In the genomic region with DNA sequence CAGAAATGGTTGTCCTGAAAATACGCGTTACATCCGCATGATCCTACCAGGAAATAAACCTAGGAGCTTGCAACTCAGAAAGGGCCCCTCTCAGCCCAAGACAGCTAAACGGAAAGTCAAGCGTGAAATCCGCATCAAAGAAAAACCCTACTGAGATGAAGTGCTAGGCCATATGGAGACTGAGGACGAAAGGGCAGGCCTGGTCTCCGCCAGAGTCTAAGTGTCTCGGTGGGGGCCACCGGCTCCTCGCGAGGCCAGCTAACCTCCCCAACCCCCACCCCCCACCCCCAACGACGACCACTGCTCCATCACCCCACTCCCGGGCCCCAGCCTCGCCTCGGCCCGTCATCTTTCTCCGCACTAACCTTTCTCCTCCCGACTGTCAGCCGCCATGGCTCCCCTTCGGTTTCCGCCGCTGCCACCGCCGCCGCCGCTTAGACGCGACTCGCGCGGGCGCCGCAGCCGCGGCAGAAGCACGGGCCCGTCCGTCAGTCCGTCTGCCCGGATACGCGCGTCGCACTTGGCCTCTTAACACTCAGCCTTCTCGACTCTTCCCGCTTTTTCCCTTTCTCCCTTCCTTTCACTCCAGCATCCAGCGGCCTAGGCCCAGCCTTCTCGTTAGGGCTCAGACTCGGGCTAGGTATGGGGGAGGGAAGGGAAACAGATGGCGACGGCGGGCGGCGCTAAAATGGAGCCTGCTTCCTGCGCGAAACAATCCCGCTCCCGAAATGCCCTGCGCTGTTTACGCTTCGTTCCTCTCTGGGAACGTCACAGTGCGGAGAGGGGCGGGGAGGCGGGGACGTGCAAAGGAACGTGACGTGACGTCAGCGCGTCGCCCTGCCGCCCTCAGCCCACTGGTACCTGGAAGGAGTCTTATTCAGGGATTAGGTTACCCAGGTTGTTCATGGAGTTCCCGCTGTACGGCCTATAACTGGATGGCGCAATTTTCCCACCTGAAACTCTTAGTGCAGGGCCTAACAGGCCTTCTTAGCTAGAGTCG, we compare ENCODE assay signal across 8 cellular contexts. TPM values are rescaled to one million over a fixed set of nuclear protein-coding genes. Genes with fewer than 3 reads are reported as not detected.
DNase-seq lines count a peak whose midpoint lies in the region; ATAC-seq, FAIRE-seq and TF ChIP-seq lines count a peak whose summit lies in the region.

A gene (minus strand): TSS at position 730 of the 1,000 bp plus-strand sequence. CDS start 337 bp downstream, at position 393.

- no peak within 1 kb of the TSS for H3K23ac ChIP-seq in H1 (ENCODE audit: insufficient read length)

- H3K56ac ChIP-seq in H1 (replicated peaks; ENCODE audit: insufficient read length, low read depth, low read length) = peak within 1 kb of the TSS; percentile 80

- TF ChIP-seq RAD21 in H1 (IDR thresholded peaks at IDR 0.05 in 1 of 2, conservative IDR thresholded peaks at IDR 0.05 in 1 of 2; ENCODE audit: low read depth in 2 of 2, low read length in 2 of 2) = no peak

- peak within 1 kb of the TSS; percentile 100 for H3K27ac Mint-ChIP-seq in memory B cell

- H3K79me2 ChIP-seq in H1 (ENCODE audit: control insufficient read depth in 1 of 2, insufficient read depth in 2 of 2, low read length in 2 of 2) = peaks cover 52 to 56% of the 10 kb centered on the region in 2 experiments

- H4K20me1 ChIP-seq in H1 (replicated peaks in 1 of 2; ENCODE audit: control insufficient read depth in 1 of 2, insufficient read depth in 2 of 2, low read length in 2 of 2) = peaks cover 7 to 8% of the 10 kb centered on the region in 2 experiments

- peak within 1 kb of the TSS; percentile 96 for H3K18ac ChIP-seq in H1 (ENCODE audit: extremely low read depth, low read length)

- no peak for TF ChIP-seq CTCF in H1 (IDR thresholded peaks at IDR 0.05; ENCODE audit: control extremely low read depth in 1 of 3, insufficient read depth in 1 of 3, low read depth in 1 of 3, low read length in 3 of 3)

- peak within 1 kb of the TSS; percentile 89 to 99 (median 97) for H3K9ac ChIP-seq in H1 (replicated peaks in 1 of 4; ENCODE audit: extremely low read depth in 1 of 4, low read depth in 3 of 4, low read length in 3 of 4)

- CTCF ChIA-PET in H1 (lab: Charles Lee; ENCODE audit: partially characterized antibody) = interaction anchor here (0.6 to 1.6 kb wide), 3 partner anchors 19 to 56 kb away, joined by 3 to 5 read pairs (median 4); no protein-coding TSS in a partner anchor

- H2BK20ac ChIP-seq in H1 (ENCODE audit: low read length) = no peak within 1 kb of the TSS

- no peak within 1 kb of the TSS for H2BK15ac ChIP-seq in H1 (ENCODE audit: low read length)

- H3K9me3 ChIP-seq in H1 (ENCODE audit: insufficient read depth in 2 of 2, low read depth in 1 of 2, low read length in 1 of 2) = no peaks in the 10 kb centered on the region

- H3K27me3 ChIP-seq in H1 (replicated peaks in 1 of 4; ENCODE audit: control insufficient read depth in 3 of 4, extremely low read depth in 1 of 4, insufficient read depth in 3 of 4, low read length in 3 of 4) = no peaks in the 10 kb centered on the region

- H2BK120ac ChIP-seq in H1 (replicated peaks; ENCODE audit: low read depth, low read length) = peak within 1 kb of the TSS; percentile 40

- H3K4me1 ChIP-seq in H1 (replicated peaks in 1 of 4; ENCODE audit: control insufficient read depth in 3 of 4, insufficient read depth in 4 of 4, low read length in 3 of 4) = peaks cover 0 to 10% (median 3%) of the 10 kb centered on the region in 4 experiments; a peak in 4 of 7 replicates

- H2AK5ac ChIP-seq in H1 (ENCODE audit: low read depth, low read length) = peak within 1 kb of the TSS; percentile 65; the same call in 1 of the 2 replicates

- H3K14ac ChIP-seq in H1 (ENCODE audit: insufficient read length) = no peak within 1 kb of the TSS

- 2% methylated on average over 56 of the region's 79 CpGs; no CpG with 5 or more reads in 1 of the 2 experiments for whole genome bisulfite sequencing in H1 (ENCODE audit: extremely low coverage in 1 of 2, insufficient coverage in 1 of 2, insufficient read length in 1 of 2, insufficient replicate concordance in 2 of 2, low coverage in 1 of 2, low lambda C conversion rate in 2 of 2, missing lambda C conversion rate in 1 of 2), 2 experiments

- H3K4me2 ChIP-seq in H1 (ENCODE audit: insufficient read depth in 1 of 2, low read depth in 2 of 2, low read length in 2 of 2) = peak within 1 kb of the TSS; percentile 64 to 84

- peak within 1 kb of the TSS; percentile 89 for H4K91ac ChIP-seq in H1 (replicated peaks; ENCODE audit: insufficient read length, low read length)

- ATAC-seq in GM21367 (IDR thresholded peaks at IDR 0.05; ENCODE audit: unreplicated experiment) = peak; percentile 97
- peak; percentile 94 for ATAC-seq in memory B cell (ENCODE audit: low read depth)

- DNase-seq in COR-L47 (lab: John Stamatoyannopoulos, UW) = peak; percentile 96
- DNase-seq in HTR-8/SVneo (ENCODE audit: insufficient read length, low spot score) = peak; percentile 79
- peak; percentile 88 for DNase-seq in NOMO-1 treated with dmso at 0.1 percent for 144 hours (lab: John Stamatoyannopoulos, UW; ENCODE audit: unreplicated experiment)
- DNase-seq in activated CD8-positive, alpha-beta memory T cell treated with anti-CD3 and anti-CD28 coated beads for 48 hours (ENCODE audit: low read depth in 2 of 3, low spot score in 2 of 3) = peak; percentile 73 to 87 (median 85)
- peak; percentile 88 to 93 for DNase-seq in H1 (ENCODE audit: low read depth in 1 of 2, low spot score in 2 of 2)
- peak; percentile 85 to 94 for DNase-seq in memory B cell (ENCODE audit: low spot score in 2 of 2)
- DNase-seq in stimulated activated CD8-positive, alpha-beta memory T cell treated with anti-CD3 and anti-CD28 coated beads, Interleukin-12 subunit alpha, Interleukin-12 subunit beta, amount 100 ng/mL, for 24 hours (ENCODE audit: extremely low read depth) = peak; percentile 89

- H2AFZ ChIP-seq in H1 (ENCODE audit: low read length) = peak within 1 kb of the TSS; percentile 81; the same call in 1 of the 2 replicates

- H2BK12ac ChIP-seq in H1 (ENCODE audit: low read depth, low read length) = peak within 1 kb of the TSS; percentile 84

- peak within 1 kb of the TSS; percentile 99 for H3K4ac ChIP-seq in H1 (replicated peaks; ENCODE audit: insufficient read length, low read depth, low read length)

- 0 out of 2 replicates have a peak, but pooled peaks cover 2% of the 10 kb centered on the region for H3K23me2 ChIP-seq in H1 (ENCODE audit: low read depth, low read length)

- no peaks in the 10 kb centered on the region for H3K79me1 ChIP-seq in H1 (ENCODE audit: low read depth, low read length)

- peak within 1 kb of the TSS; percentile 98 for H4K5ac ChIP-seq in H1 (ENCODE audit: insufficient read length, low read depth, low read length)

- peak in 1 of 2 experiments; percentile 73; a peak in 1 of 3 replicates for TF ChIP-seq EP300 in H1 (IDR thresholded peaks at IDR 0.05; ENCODE audit: borderline replicate concordance in 1 of 2, low read depth in 2 of 2, low read length in 2 of 2)

- H3K36me3 Mint-ChIP-seq in memory B cell = peaks cover 8% of the 10 kb centered on the region

- no peaks in the 10 kb centered on the region for H3K9me3 Mint-ChIP-seq in memory B cell

- H2BK5ac ChIP-seq in H1 (ENCODE audit: low read depth, low read length) = peak within 1 kb of the TSS; percentile 98

- peaks cover 3% of the 10 kb centered on the region for H3K27me3 Mint-ChIP-seq in memory B cell

- H3K4me1 Mint-ChIP-seq in memory B cell = peaks cover 28% of the 10 kb centered on the region

- peak; percentile 91 to 95 for TF ChIP-seq POLR2A in H1 (IDR thresholded peaks at IDR 0.05; ENCODE audit: control extremely low read depth in 1 of 2, low read depth in 2 of 2, low read length in 2 of 2)

- POLR2A ChIA-PET in H1 (lab: Charles Lee; ENCODE audit: partially characterized antibody) = interaction anchor here (0.8 to 7.7 kb wide), 13 partner anchors 11 to 92 kb away, joined by 3 to 68 read pairs (median 3); no protein-coding TSS in a partner anchor

- H3K27ac ChIP-seq in H1 (ENCODE audit: low read depth, low read length) = peak within 1 kb of the TSS; percentile 96

- peak within 1 kb of the TSS; percentile 100 for H3K4me3 Mint-ChIP-seq in memory B cell

- H3K4me3 ChIP-seq in H1 (ENCODE audit: extremely low read depth in 1 of 4, insufficient read depth in 2 of 4, low read depth in 3 of 4, low read length in 4 of 4) = peak within 1 kb of the TSS; percentile 88 to 94 (median 92)

- peak within 1 kb of the TSS; percentile 99; the same call in 1 of the 2 replicates for H4K8ac ChIP-seq in H1 (ENCODE audit: extremely low read depth, insufficient read depth, low read length)

- FAIRE-seq in HTR-8/SVneo (lab: Jason Lieb, UNC) (peak; percentile 76), H1 (lab: Jason Lieb, UNC) (peak; percentile 88)

- no peaks in the 10 kb centered on the region; a peak in 1 of 8 replicates for H3K36me3 ChIP-seq in H1 (ENCODE audit: control insufficient read depth in 2 of 4, insufficient read depth in 4 of 4, low read length in 3 of 4)

TF ChIP-seq in H1, 55 proteins besides CTCF, POLR2A, EP300 and RAD21 (continues in another document):
- TF ChIP-seq CBX8 (IDR thresholded peaks at IDR 0.05; ENCODE audit: borderline replicate concordance, low read depth, low read length) (no peak), SP2 (IDR thresholded peaks at IDR 0.05; ENCODE audit: low read length) (no peak), TCF12 (IDR thresholded peaks at IDR 0.05; ENCODE audit: low read depth, low read length) (peak; percentile 73; the same call in 1 of the 2 replicates), KDM1A (IDR thresholded peaks at IDR 0.05; ENCODE audit: borderline replicate concordance, low read length) (no peak), HDAC6 (IDR thresholded peaks at IDR 0.05; ENCODE audit: low read depth, low read length) (no peak), TAF7 (optimal IDR thresholded peaks at IDR 0.05; ENCODE audit: borderline replicate concordance, low read depth, low read length) (peak; percentile 89), JUN (IDR thresholded peaks at IDR 0.05; ENCODE audit: low read depth, low read length) (no peak), SRF (IDR thresholded peaks at IDR 0.05; ENCODE audit: low read depth, low read length) (no peak)
- TF ChIP-seq, protein P1, sequence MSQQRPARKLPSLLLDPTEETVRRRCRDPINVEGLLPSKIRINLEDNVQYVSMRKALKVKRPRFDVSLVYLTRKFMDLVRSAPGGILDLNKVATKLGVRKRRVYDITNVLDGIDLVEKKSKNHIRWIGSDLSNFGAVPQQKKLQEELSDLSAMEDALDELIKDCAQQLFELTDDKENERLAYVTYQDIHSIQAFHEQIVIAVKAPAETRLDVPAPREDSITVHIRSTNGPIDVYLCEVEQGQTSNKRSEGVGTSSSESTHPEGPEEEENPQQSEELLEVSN (IDR thresholded peaks at IDR 0.05) = peak; percentile 62

RNA-seq across cellular contexts. Expression of the gene that starts here (rescaled TPM):
- total RNA-seq in H1 (2021; fragmentation: NEBNext Ultra II Directional; extraction: Animal tissue kit (Norgen Biotek cat#: 25700)) = 89.5 and 94.5 TPM in 2 replicates
- polyA plus RNA-seq in H1 (2011; rRNA removed) = 25.7 and 30.8 TPM in 2 replicates
- polyA plus RNA-seq in H1 (2011; cell fraction: cytosol; rRNA removed) = 48.9 TPM
- polyA plus RNA-seq in H1 (2011; cell fraction: nucleus; rRNA removed) = 48.5 TPM
- polyA plus RNA-seq in H1 (2012, experiment 1 of 2) = 62.5 to 98.2 TPM (median 70.3 TPM) in 4 replicates
- 6.3 TPM for polyA plus RNA-seq in H1 (2012, experiment 2 of 2)
- polyA plus RNA-seq in H1 (2013, experiment 1 of 2) = 64.1 TPM
- 57.2 TPM for polyA plus RNA-seq in H1 (2013, experiment 2 of 2)
- 45.0 and 55.8 TPM in 2 replicates for polyA minus RNA-seq in H1 (2011; rRNA and poly(A)+ RNA removed)
- polyA minus RNA-seq in H1 (2011; cell fraction: cytosol; rRNA and poly(A)+ RNA removed) = 26.1 TPM
- polyA minus RNA-seq in H1 (2011; cell fraction: nucleus; rRNA and poly(A)+ RNA removed) = 109 TPM

Comparison
In these comparisons a context has a peak if more than half of its experiments do, and no peak if none do; other contexts are left out.
1. Peak in every context shown above with its lines: DNase-seq, ATAC-seq, H3K4me3 ChIP-seq and H3K27ac ChIP-seq.